Comparison of ENCODE assay signal across 1 cellular context in genomic region chr21:43740497-43741156, GRCh38.
TF ChIP-seq lines count a peak whose summit lies in the region.

No MANE protein-coding gene starts in this region.

TF ChIP-seq in H1, 55 proteins besides CTCF, POLR2A, EP300 and RAD21:
- no peak for TF ChIP-seq CBX5 (IDR thresholded peaks at IDR 0.05; ENCODE audit: low read depth, low read length)
- TF ChIP-seq SP1 (IDR thresholded peaks at IDR 0.05; ENCODE audit: low read depth, low read length) = no peak
- TF ChIP-seq JUND (IDR thresholded peaks at IDR 0.05; ENCODE audit: low read length) = no peak
- no peak for TF ChIP-seq SUZ12 (IDR thresholded peaks at IDR 0.05; ENCODE audit: low read length)
- TF ChIP-seq USF2 (IDR thresholded peaks at IDR 0.05; ENCODE audit: low read length) = no peak
- peak in 1 of 2 experiments; percentile 81; a peak in 2 of 4 replicates for TF ChIP-seq HDAC2 (IDR thresholded peaks at IDR 0.05; ENCODE audit: borderline replicate concordance in 1 of 2, low read depth in 2 of 2, low read length in 2 of 2)
- TF ChIP-seq CREB1 (IDR thresholded peaks at IDR 0.05) = 0 out of 2 replicates have a peak, but pooled peaks have one; percentile 32
- peak; percentile 19; the same call in 1 of the 2 replicates for TF ChIP-seq TBP (IDR thresholded peaks at IDR 0.05; ENCODE audit: low read depth, low read length)
- TF ChIP-seq RBBP5 (IDR thresholded peaks at IDR 0.05; ENCODE audit: borderline replicate concordance, low read depth, low read length) = no peak
- no peak for TF ChIP-seq RFX5 (IDR thresholded peaks at IDR 0.05; ENCODE audit: borderline replicate concordance, low read depth, low read length)
- TF ChIP-seq HDAC6 (IDR thresholded peaks at IDR 0.05; ENCODE audit: low read depth, low read length) = no peak
- TF ChIP-seq FOSL1 (IDR thresholded peaks at IDR 0.05; ENCODE audit: insufficient read depth, low read depth, low read length) = no peak
- no peak for TF ChIP-seq SIX5 (IDR thresholded peaks at IDR 0.05; ENCODE audit: low read depth, low read length)
- peak; percentile 76 for TF ChIP-seq BACH1 (IDR thresholded peaks at IDR 0.05; ENCODE audit: low read length)
TF ChIP-seq in H1: peak in this region for 4.
